ENCODE assay signal across 20 cellular contexts in genomic region chr5:175363300-175363699, GRCh38.
DNase-seq lines count a peak whose midpoint lies in the region; TF ChIP-seq lines count a peak whose summit lies in the region.
"Had no signal": no experiment of that assay in that cellular context is flagged by ENCODE, and none has a peak within 500 bp of the region (broad histone marks: within the 10 kb centered on the region; RNA-seq: fewer than 3 reads in every experiment).

No MANE protein-coding gene starts in this region.

- no peaks in the 10 kb centered on the region for H3K9me3 ChIP-seq in PC-9 (ENCODE audit: insufficient read depth, low read depth)
- H3K9me3 ChIP-seq: A549, BE2C, Caco-2 had no signal

- no peak overlapping the region for H3K4me3 ChIP-seq in PC-9
- H3K4me3 ChIP-seq: A549, GM23338 had no signal

- no peak for TF ChIP-seq CTCF in PC-9 (conservative IDR thresholded peaks at IDR 0.05)

- no peak overlapping the region for H3K4me2 ChIP-seq in PC-9
- H3K4me2 ChIP-seq: A549, GM23338 had no signal

- no peaks in the 10 kb centered on the region for H3F3A ChIP-seq in PC-9 (ENCODE audit: insufficient read depth, low read depth)

- H3K9me2 ChIP-seq in PC-9 (ENCODE audit: insufficient read depth) = no peaks in the 10 kb centered on the region

- CTCF ChIA-PET in PC-9 (lab: Charles Lee) = no interaction called here

- no peaks in the 10 kb centered on the region for H3K4me1 ChIP-seq in PC-9 (replicated peaks; ENCODE audit: insufficient read depth)
- H3K4me1 ChIP-seq: A549, BE2C had no signal

- DNase-seq in NCI-H510A treated with DMSO at 0.1 percent for 48 hours (lab: John Stamatoyannopoulos, UW) = peak; percentile 76
- DNase-seq in NCI-H510A (lab: John Stamatoyannopoulos, UW) = no peak
- peak; percentile 36 for DNase-seq in COLO668 (lab: John Stamatoyannopoulos, UW; ENCODE audit: unreplicated experiment)
- DNase-seq in caudate nucleus (lab: John Stamatoyannopoulos, UW) = peak in 37 of 61 donors; percentile 14 to 88 (median 55)
- DNase-seq in putamen (ENCODE audit: low spot score) = peak; percentile 70
- no peak for DNase-seq in HUDEP-2 (lab: John Stamatoyannopoulos, UW; ENCODE audit: unreplicated experiment in 76 of 76)
- no peak for DNase-seq in PC-9
- DNase-seq: 8988T; ACHN; AML-193; BE2C; C1 segment of cervical spinal cord; Caco-2; CD4-positive, alpha-beta memory T cell; DMS153; DMS79 treated with DMSO at 0.1 percent for 48 hours; GF-D8; H9 had no signal

- H3K27ac ChIP-seq in caudate nucleus (ENCODE audit: low read depth, low read length) = peak overlapping the region; percentile 53
- no peak overlapping the region for H3K27ac ChIP-seq in PC-9
- H3K27ac ChIP-seq: A549 had no signal

- BruUV-seq in PC-9 (replicated peaks; lab: Mats Ljungman, UMichigan) = no TSS peak

- H3K79me2 ChIP-seq in PC-9 (ENCODE audit: low read depth) = no peaks in the 10 kb centered on the region

- POLR2A ChIA-PET in PC-9 (lab: Charles Lee; ENCODE audit: unreplicated experiment) = no interaction called here

- intact Hi-C loops in PC-9 (cut with micrococcal nuclease; ENCODE audit: unreplicated experiment) = no loop called here

- no peaks in the 10 kb centered on the region for H4K20me1 ChIP-seq in PC-9 (ENCODE audit: insufficient read depth)

- H3K27me3 ChIP-seq in PC-9 (ENCODE audit: insufficient read depth, low read depth) = peaks cover 47% of the 10 kb centered on the region

- H3K36me3 ChIP-seq in PC-9 (ENCODE audit: low read depth) = no peaks in the 10 kb centered on the region
- H3K36me3 ChIP-seq: BE2C had no signal

- H2AFZ ChIP-seq in PC-9 = no peak overlapping the region

Comparison
In these comparisons a context has a peak if more than half of its experiments do, and no peak if none do; other contexts are left out.
1. DNase-seq: peak in NCI-H510A treated with DMSO at 0.1 percent for 48 hours (single experiment), COLO668 (single experiment), caudate nucleus (37 of 61) and putamen (single experiment); none in NCI-H510A (single experiment), HUDEP-2 (0 of 76) and PC-9 (0 of 2).